ENCODE assay signal across 8 cellular contexts in genomic region chr11:114180301-114181055, GRCh38.
DNase-seq lines count a peak whose midpoint lies in the region; ATAC-seq and TF ChIP-seq lines count a peak whose summit lies in the region.

No MANE protein-coding gene starts in this region.

- H3K36me3 ChIP-seq in skeletal muscle satellite cell (ENCODE audit: insufficient read depth, low read length), result peaks cover 17% of the 10 kb centered on the region

- peaks cover 61% of the 10 kb centered on the region for H3K4me1 ChIP-seq in skeletal muscle satellite cell (ENCODE audit: control insufficient read depth, insufficient read depth, low read length)

- H3K9ac ChIP-seq in skeletal muscle satellite cell (ENCODE audit: low read depth, low read length), result peak overlapping the region; percentile 88

- TF ChIP-seq CTCF in CD14-positive monocyte (IDR thresholded peaks at IDR 0.05), result peak; percentile 64
- TF ChIP-seq CTCF in WI38 (IDR thresholded peaks at IDR 0.05; ENCODE audit: low read depth, low read length), result peak; percentile 22; the same call in 1 of the 2 replicates

- ATAC-seq in left ventricle myocardium superior (peak; percentile 56), GM21423 (IDR thresholded peaks at IDR 0.05; ENCODE audit: unreplicated experiment) (no peak), GM19395 (IDR thresholded peaks at IDR 0.05; ENCODE audit: unreplicated experiment) (no peak)

- no peak overlapping the region for H3K4me3 Mint-ChIP-seq in CD14-positive monocyte

- no peaks in the 10 kb centered on the region for H3K27me3 ChIP-seq in skeletal muscle satellite cell (ENCODE audit: control insufficient read depth, insufficient read depth, low read length)

- H3K9me3 ChIP-seq in skeletal muscle satellite cell (replicated peaks; ENCODE audit: low read length), result no peaks in the 10 kb centered on the region

- H3K4me3 ChIP-seq in WI38 (ENCODE audit: low read depth, low read length), result no peak overlapping the region
- H3K4me3 ChIP-seq in skeletal muscle satellite cell (ENCODE audit: low read length), result peak overlapping the region; percentile 62

- peaks cover 2 to 5% (median 2%) of the 10 kb centered on the region in 3 donors for H3K27me3 Mint-ChIP-seq in CD14-positive monocyte (ENCODE audit: low read depth in 3 of 3)

- peaks cover 31% of the 10 kb centered on the region for H3K4me1 Mint-ChIP-seq in CD14-positive monocyte

- H3K4me2 ChIP-seq in skeletal muscle satellite cell (ENCODE audit: low read length), result peak overlapping the region; percentile 79

- intact Hi-C loops in CD14-positive monocyte (cut with micrococcal nuclease) (loop anchor here in 1 of 2 donors (5.0 kb wide), 1 partner anchor 143 kb away; no protein-coding TSS in a partner anchor), left ventricle myocardium superior (cut with micrococcal nuclease) (no loop called here)

- peak overlapping the region in 1 of 7 donors; percentile 17 for H3K27ac Mint-ChIP-seq in CD14-positive monocyte

- peaks cover 0 to under 1% of the 10 kb centered on the region in 2 donors for H3K36me3 Mint-ChIP-seq in CD14-positive monocyte

- DNase-seq in CD14-positive monocyte (ENCODE audit: low spot score) (no peak), HuH-7 (ENCODE audit: low spot score) (peak; percentile 58), left ventricle myocardium superior (peak; percentile 67)
- DNase-seq in NK-92 treated with Interleukin-12 subunit alpha and Interleukin-12 subunit beta, amount 100 ng/mL, for 24 hours (lab: John Stamatoyannopoulos, UW), result no peak

- H3K9me3 Mint-ChIP-seq in CD14-positive monocyte, result peaks cover 0 to 2% (median 0%) of the 10 kb centered on the region in 7 donors

Comparison
In these comparisons a context has a peak if more than half of its experiments do, and no peak if none do; other contexts are left out.
1. DNase-seq: peak in HuH-7 (single experiment) and left ventricle myocardium superior (single experiment); none in CD14-positive monocyte (single experiment) and NK-92 treated with Interleukin-12 subunit alpha and Interleukin-12 subunit beta, amount 100 ng/mL, for 24 hours (single experiment).